In the genomic region with DNA sequence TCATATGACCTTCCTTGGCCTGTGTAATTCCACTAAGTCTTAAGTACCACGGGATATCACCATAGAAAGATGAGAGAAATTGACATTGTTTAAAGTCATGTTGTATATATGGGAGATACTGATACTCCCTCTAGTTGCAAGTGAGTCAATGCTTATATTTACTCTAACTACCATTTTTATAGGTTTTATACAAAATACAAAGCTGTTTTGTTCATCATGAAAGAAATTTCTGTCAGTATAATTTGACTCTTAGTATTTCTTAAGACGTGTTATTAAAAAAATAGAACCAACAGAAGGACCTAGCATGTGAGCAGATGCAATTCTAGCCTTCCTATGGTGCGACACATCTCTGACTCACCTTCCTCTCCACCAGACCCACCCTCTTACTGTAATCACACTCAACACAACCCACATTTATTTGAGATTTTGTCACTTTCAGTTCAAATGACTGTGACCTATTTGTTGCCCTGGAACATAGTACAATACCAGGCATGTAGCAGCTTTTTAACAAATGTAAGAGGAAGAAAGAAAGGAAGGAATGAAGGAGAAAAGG, we compare ENCODE assay signal across 25 cellular contexts.
DNase-seq lines count a peak whose midpoint lies in the region; ATAC-seq and TF ChIP-seq lines count a peak whose summit lies in the region.
"Had no signal": no experiment of that assay in that cellular context is flagged by ENCODE, and none has a peak within 500 bp of the region (broad histone marks: within the 10 kb centered on the region; RNA-seq: fewer than 3 reads in every experiment).

No MANE protein-coding gene starts in this region.

- dilution Hi-C loops in mammary epithelial cell (cut with HindIII; ENCODE audit: low sequenced_read_pairs) = no loop called here

- peak; percentile 20 for DNase-seq in MCF 10A (ENCODE audit: unreplicated experiment)
- DNase-seq in mammary epithelial cell = no peak
- peak; percentile 33 for DNase-seq in dedifferentiated amniotic fluid mesenchymal stem cell (ENCODE audit: extremely low spot score)
- DNase-seq in kidney tubule cell (ENCODE audit: low spot score) = peak; percentile 74
- no peak for DNase-seq in stimulated activated naive CD8-positive, alpha-beta T cell treated with anti-CD3 and anti-CD28 coated beads, Interleukin-15, Interleukin-2, amounts not matched to agents 100 U/mL and 50 U/mL, for 24 hours
- no peak for DNase-seq in esophagus squamous epithelium (lab: John Stamatoyannopoulos, UW)
- no peak for DNase-seq in activated naive CD4-positive, alpha-beta T cell treated with Interleukin-2 at 50 U/mL for 16 hours
- DNase-seq: activated CD4-positive, alpha-beta T cell treated with anti-CD3 and anti-CD28 coated beads, Interleukin-2, amount 50 U/mL, for 48 hours; activated effector memory CD4-positive, alpha-beta T cell treated with anti-CD3 and anti-CD28 coated beads, Interleukin-2, amount 50 U/mL, for 16 hours; C1 segment of cervical spinal cord; central memory CD4-positive, alpha-beta T cell; GDM1; immature natural killer cell; NCI-H1048; NCI-H2029; NCI-H446 treated with DMSO at 0.1 percent for 48 hours; stimulated activated CD4-positive, alpha-beta T cell treated with anti-CD3 and anti-CD28 coated beads, Interleukin-12 subunit alpha, Interleukin-12 subunit beta, amount 100 ng/mL, for 4 hours; substantia nigra; uterus; WERI-Rb-1 had no signal

- H3K9me3 ChIP-seq in mammary epithelial cell (replicated peaks; ENCODE audit: insufficient read depth, low read length) = peaks cover 9% of the 10 kb centered on the region
- no peaks in the 10 kb centered on the region for H3K9me3 ChIP-seq in esophagus squamous epithelium
- H3K9me3 ChIP-seq: esophagus muscularis mucosa, neutrophil, uterus had no signal

- H4K20me1 ChIP-seq in mammary epithelial cell (ENCODE audit: insufficient read depth, low read length) = no peaks in the 10 kb centered on the region

- intact Hi-C loops in MCF 10A (cut with micrococcal nuclease) (no loop called here), mammary epithelial cell (cut with micrococcal nuclease) (no loop called here), esophagus squamous epithelium (cut with DNase I) (no loop called here)

- peak overlapping the region; percentile 83 for H3K27ac Mint-ChIP-seq in MCF 10A (ENCODE audit: low read depth, unreplicated experiment)
- H3K27ac Mint-ChIP-seq: immature natural killer cell; T-helper 2 cell treated with Interferon-gamma antibody and Interleukin-4, amounts not matched to agents 5 μg/mL and 100 μg/mL, for 36 hours had no signal

- no peaks in the 10 kb centered on the region for H3K36me3 Mint-ChIP-seq in MCF 10A (ENCODE audit: insufficient read depth, unreplicated experiment)
- H3K36me3 Mint-ChIP-seq: immature natural killer cell had no signal

- CTCF ChIA-PET in MCF 10A (lab: Yijun Ruan, JAX) = no interaction called here
- CTCF ChIA-PET in mammary epithelial cell (lab: Charles Lee; ENCODE audit: low non-redundant PET) = no interaction called here

- no peaks in the 10 kb centered on the region for H3K79me2 ChIP-seq in mammary epithelial cell (ENCODE audit: insufficient read depth, low read length)

- TF ChIP-seq CTCF in MCF 10A (IDR thresholded peaks at IDR 0.05; ENCODE audit: unreplicated experiment) (no peak), mammary epithelial cell (conservative IDR thresholded peaks at IDR 0.05 in 1 of 2, IDR thresholded peaks at IDR 0.05 in 1 of 2; ENCODE audit: extremely low read depth in 1 of 2, insufficient read depth in 1 of 2, low read depth in 1 of 2, low read length in 2 of 2) (no peak), esophagus squamous epithelium (IDR thresholded peaks at IDR 0.05) (no peak)

- POLR2A ChIA-PET in MCF 10A (lab: Yijun Ruan, JAX) = interaction anchor here (0.6 kb wide), 2 partner anchors 104 to 259 kb away, joined by 3 read pairs; no protein-coding TSS in a partner anchor

- no peak for TF ChIP-seq POLR2A in esophagus squamous epithelium (IDR thresholded peaks at IDR 0.05)

- H3K4me3 Mint-ChIP-seq in MCF 10A (ENCODE audit: unreplicated experiment) = no peak overlapping the region
- H3K4me3 Mint-ChIP-seq: immature natural killer cell; T-helper 2 cell treated with Interferon-gamma antibody and Interleukin-4, amounts not matched to agents 5 μg/mL and 100 μg/mL, for 36 hours had no signal

- H3K4me2 ChIP-seq in mammary epithelial cell (ENCODE audit: insufficient read depth, low read depth, low read length) = no peak overlapping the region

- in situ Hi-C loops in mammary epithelial cell (cut with MboI; ENCODE audit: low sequenced_read_pairs in 2 of 2) = no loop called here

- H2AFZ ChIP-seq in mammary epithelial cell (ENCODE audit: low read depth, low read length) = no peak overlapping the region

- peaks cover 16% of the 10 kb centered on the region for H3K9me3 Mint-ChIP-seq in MCF 10A (ENCODE audit: unreplicated experiment)
- H3K9me3 Mint-ChIP-seq: T-helper 2 cell treated with Interferon-gamma antibody and Interleukin-4, amounts not matched to agents 5 μg/mL and 100 μg/mL, for 36 hours had no signal

- no peaks in the 10 kb centered on the region for H3K27me3 Mint-ChIP-seq in MCF 10A (ENCODE audit: insufficient read depth, unreplicated experiment)

- 24% methylated on average over 3 of the region's 3 CpGs for WGBS in mammary epithelial cell (ENCODE audit: low coverage, missing lambda C conversion rate)
- WGBS in esophagus squamous epithelium, 2 donors = 57 to 63% methylated on average over 3 of the region's 3 CpGs

- ATAC-seq in stimulated activated naive CD8-positive, alpha-beta T cell treated with anti-CD3 and anti-CD28 coated beads, Interleukin-15, Interleukin-2, amounts not matched to agents 100 U/mL and 50 U/mL, for 24 hours = no peak
- ATAC-seq in HG03432 (IDR thresholded peaks at IDR 0.05; ENCODE audit: unreplicated experiment) = no peak

- H3K4me1 ChIP-seq in mammary epithelial cell (ENCODE audit: insufficient read depth, low read length) = no peaks in the 10 kb centered on the region
- H3K4me1 ChIP-seq in esophagus squamous epithelium = no peaks in the 10 kb centered on the region
- H3K4me1 ChIP-seq: esophagus muscularis mucosa, uterus had no signal

- H3K4me3 ChIP-seq in mammary epithelial cell (replicated peaks in 1 of 3; ENCODE audit: insufficient read depth in 1 of 3, low read depth in 2 of 3, low read length in 3 of 3) = no peak overlapping the region
- no peak overlapping the region for H3K4me3 ChIP-seq in esophagus squamous epithelium
- H3K4me3 ChIP-seq: esophagus muscularis mucosa, SK-N-MC, uterus had no signal

- H3K36me3 ChIP-seq in mammary epithelial cell (ENCODE audit: insufficient read depth, low read length) (no peaks in the 10 kb centered on the region), esophagus squamous epithelium (no peaks in the 10 kb centered on the region)
- H3K36me3 ChIP-seq: esophagus muscularis mucosa, neutrophil, uterus, WERI-Rb-1 had no signal

- H3K27me3 ChIP-seq in mammary epithelial cell (ENCODE audit: insufficient read depth, low read length) (no peaks in the 10 kb centered on the region), esophagus squamous epithelium (no peaks in the 10 kb centered on the region)
- H3K27me3 ChIP-seq: esophagus muscularis mucosa, neutrophil, uterus had no signal

- BruUV-seq in MCF 10A (replicated peaks; lab: Mats Ljungman, UMichigan) (no TSS peak), mammary epithelial cell (replicated peaks; lab: Mats Ljungman, UMichigan) (no TSS peak)

- H3K9ac ChIP-seq in mammary epithelial cell (ENCODE audit: insufficient read depth, low read length) = no peak overlapping the region

- H3K27ac ChIP-seq in mammary epithelial cell (ENCODE audit: insufficient read depth, low read depth, low read length) (no peak overlapping the region), esophagus squamous epithelium (no peak overlapping the region)
- H3K27ac ChIP-seq: esophagus muscularis mucosa, neutrophil, SK-N-MC, uterus, WERI-Rb-1 had no signal

- H3K4me1 Mint-ChIP-seq in MCF 10A (ENCODE audit: insufficient read depth, unreplicated experiment) = peaks cover 23% of the 10 kb centered on the region
- H3K4me1 Mint-ChIP-seq: immature natural killer cell had no signal

Comparison
In these comparisons a context has a peak if more than half of its experiments do, and no peak if none do; other contexts are left out.
1. DNase-seq: peak in MCF 10A (single experiment), dedifferentiated amniotic fluid mesenchymal stem cell (single experiment) and kidney tubule cell (single experiment); none in mammary epithelial cell (single experiment), stimulated activated naive CD8-positive, alpha-beta T cell treated with anti-CD3 and anti-CD28 coated beads, Interleukin-15, Interleukin-2, amounts not matched to agents 100 U/mL and 50 U/mL, for 24 hours (single experiment), esophagus squamous epithelium (single experiment) and activated naive CD4-positive, alpha-beta T cell treated with Interleukin-2 at 50 U/mL for 16 hours (single experiment).